In genomic region chr5:149732500-149733128, GRCh38 we compare ENCODE assay signal across 9 cellular contexts. TPM values are rescaled to one million over a fixed set of nuclear protein-coding genes. Genes with fewer than 3 reads are reported as not detected.
DNase-seq lines count a peak whose midpoint lies in the region; ATAC-seq and TF ChIP-seq lines count a peak whose summit lies in the region.
"Had no signal": no experiment of that assay in that cellular context is flagged by ENCODE, and none has a peak within 500 bp of the region (broad histone marks: within the 10 kb centered on the region; RNA-seq: fewer than 3 reads in every experiment).

No MANE protein-coding gene starts in this region.

- H3K27ac ChIP-seq in CD8-positive, alpha-beta T cell (ENCODE audit: low read depth, low read length): peak overlapping the region; percentile 70
- peak overlapping the region; percentile 90 to 93 for H3K27ac ChIP-seq in esophagus (ENCODE audit: low read depth in 2 of 2, low read length in 1 of 2)
- H3K27ac ChIP-seq: foreskin keratinocyte had no signal

- peak overlapping the region; percentile 82 for H3K27ac Mint-ChIP-seq in CD8-positive, alpha-beta T cell
- no peak overlapping the region for H3K27ac Mint-ChIP-seq in natural killer cell

- peak overlapping the region; percentile 88 for H3K4me3 Mint-ChIP-seq in CD8-positive, alpha-beta T cell
- H3K4me3 Mint-ChIP-seq in natural killer cell: peak overlapping the region; percentile 91

- DNase-seq in CD8-positive, alpha-beta T cell: no peak
- peak; percentile 13 for DNase-seq in OCI-M2 (lab: John Stamatoyannopoulos, UW; ENCODE audit: unreplicated experiment)
- DNase-seq in natural killer cell: no peak
- no peak for DNase-seq in NCI-H2029 treated with DMSO at 0.1 percent for 48 hours (lab: John Stamatoyannopoulos, UW)
- no peak for DNase-seq in NCI-H1436 (lab: John Stamatoyannopoulos, UW)
- DNase-seq in stimulated activated CD4-positive, alpha-beta T cell treated with anti-CD3 and anti-CD28 coated beads, Interleukin-12 subunit alpha, Interleukin-12 subunit beta, amount 100 ng/mL, for 4 hours: no peak
- no peak for DNase-seq in GM19238 (ENCODE audit: insufficient read length, low spot score)

- no peaks in the 10 kb centered on the region for H3K9me3 ChIP-seq in CD8-positive, alpha-beta T cell (ENCODE audit: low read length)
- no peaks in the 10 kb centered on the region for H3K9me3 ChIP-seq in esophagus (ENCODE audit: control insufficient read depth in 2 of 2, insufficient read depth in 1 of 2, low read depth in 1 of 2, low read length in 1 of 2)

- ATAC-seq in CD8-positive, alpha-beta T cell: no peak
- no peak for ATAC-seq in natural killer cell

- no peaks in the 10 kb centered on the region for H3K36me3 Mint-ChIP-seq in CD8-positive, alpha-beta T cell
- no peaks in the 10 kb centered on the region for H3K36me3 Mint-ChIP-seq in natural killer cell

- no peaks in the 10 kb centered on the region for H3K27me3 ChIP-seq in CD8-positive, alpha-beta T cell (ENCODE audit: insufficient read depth, low read length)
- no peaks in the 10 kb centered on the region for H3K27me3 ChIP-seq in esophagus (ENCODE audit: control insufficient read depth in 1 of 2, insufficient read depth in 2 of 2, low read length in 2 of 2)
- H3K27me3 ChIP-seq: foreskin keratinocyte had no signal

- CTCF ChIA-PET in CD8-positive, alpha-beta T cell (lab: Charles Lee): interaction anchor here (1.3 to 1.5 kb wide), 2 partner anchors 68 to 96 kb away, joined by 3 to 5 read pairs; no protein-coding TSS in a partner anchor

- H3K4me3 ChIP-seq in CD8-positive, alpha-beta T cell (ENCODE audit: low read depth, low read length): peak overlapping the region; percentile 98
- peak overlapping the region; percentile 81 to 84 for H3K4me3 ChIP-seq in esophagus (ENCODE audit: low read depth in 1 of 2, low read length in 2 of 2)

- WGBS in esophagus, 2 donors: 40 to 41% methylated on average over 11 of the region's 11 CpGs

- no peaks in the 10 kb centered on the region for H3K36me3 ChIP-seq in CD8-positive, alpha-beta T cell (ENCODE audit: insufficient read depth, low read length)
- H3K36me3 ChIP-seq in esophagus (ENCODE audit: control insufficient read depth in 2 of 2, insufficient read depth in 2 of 2, low read length in 1 of 2): no peaks in the 10 kb centered on the region

- POLR2A ChIA-PET in CD8-positive, alpha-beta T cell (lab: Charles Lee): interaction anchor here (0.7 to 1.8 kb wide), 5 partner anchors 8 to 267 kb away, joined by 3 to 7 read pairs (median 4); no protein-coding TSS in a partner anchor

- TF ChIP-seq CTCF in CD8-positive, alpha-beta T cell (IDR thresholded peaks at IDR 0.05): no peak
- TF ChIP-seq CTCF in natural killer cell (IDR thresholded peaks at IDR 0.05): no peak

- H3K4me1 Mint-ChIP-seq in CD8-positive, alpha-beta T cell (ENCODE audit: low read depth): peaks cover 8% of the 10 kb centered on the region
- H3K4me1 Mint-ChIP-seq in natural killer cell: peaks cover 0 to 8% of the 10 kb centered on the region in 2 donors

- intact Hi-C loops in CD8-positive, alpha-beta T cell (cut with DNase I, micrococcal nuclease): loop anchor here (5.0 to 10.0 kb wide), 6 partner anchors 95 to 1350 kb away; partner anchors contain the start of genes CD74 (in 1 of the 2), CSNK1A1 (in 1 of the 2), FBXO38 (in 1 of the 2) and PCYOX1L (in 1 of the 2)
- intact Hi-C loops in natural killer cell (cut with micrococcal nuclease): no loop called here

- H3K9me3 Mint-ChIP-seq in CD8-positive, alpha-beta T cell: no peaks in the 10 kb centered on the region
- no peaks in the 10 kb centered on the region for H3K9me3 Mint-ChIP-seq in natural killer cell

- no peaks in the 10 kb centered on the region for H3K27me3 Mint-ChIP-seq in CD8-positive, alpha-beta T cell (ENCODE audit: low read depth)
- H3K27me3 Mint-ChIP-seq in natural killer cell (ENCODE audit: low read depth in 2 of 2): peaks cover 0 to 3% of the 10 kb centered on the region in 2 donors

- H3K4me1 ChIP-seq in CD8-positive, alpha-beta T cell (ENCODE audit: insufficient read depth, low read length): peaks cover 8% of the 10 kb centered on the region
- H3K4me1 ChIP-seq in esophagus (ENCODE audit: control insufficient read depth in 2 of 2, insufficient read depth in 2 of 2, low read length in 1 of 2): peaks cover 0 to 3% of the 10 kb centered on the region in 2 donors

RNA-seq across cellular contexts. Expression of gene PPARGC1B, which starts 2.5 kb away (rescaled TPM):
- total RNA-seq in CD8-positive, alpha-beta T cell: 1 to 10 TPM; 4.1 to 4.2 TPM
- polyA plus RNA-seq in esophagus: 1 to 10 TPM; 2.0 to 3.8 TPM
- total RNA-seq in natural killer cell: 1 to 10 TPM; 1.7 to 2.6 (median 2.5) TPM
